ENCODE assay signal across 15 cellular contexts in genomic region chr3:134346744-134347143, GRCh38. TPM values are rescaled to one million over a fixed set of nuclear protein-coding genes. Genes with fewer than 3 reads are reported as not detected.
A peak's percentile ranks its signal among the peaks of the same experiment; 100 is the strongest.
DNase-seq lines count a peak whose midpoint lies in the region; TF ChIP-seq lines count a peak whose summit lies in the region.
"Had no signal": no experiment of that assay in that cellular context is flagged by ENCODE, and none has a peak within 500 bp of the region (broad histone marks: within the 10 kb centered on the region; RNA-seq: fewer than 3 reads in every experiment).

No MANE protein-coding gene starts in this region.

- H3F3A ChIP-seq in GM23248 (ENCODE audit: insufficient read depth), result peaks cover 25% of the 10 kb centered on the region

- H3K9me2 ChIP-seq in GM23248 (ENCODE audit: insufficient read depth), result no peaks in the 10 kb centered on the region

- H3K9me3 ChIP-seq in GM23248 (ENCODE audit: low read depth), result no peaks in the 10 kb centered on the region
- peaks cover 0 to 9% (median 6%) of the 10 kb centered on the region in 5 donors for H3K9me3 ChIP-seq in subcutaneous abdominal adipose tissue (ENCODE audit: control insufficient read depth in 5 of 5, low read length in 5 of 5)
- H3K9me3 ChIP-seq: BE2C had no signal

- H4K20me1 ChIP-seq in GM23248 (ENCODE audit: insufficient read depth), result no peaks in the 10 kb centered on the region

- H3K27me3 ChIP-seq in GM23248 (replicated peaks; ENCODE audit: insufficient read depth), result no peaks in the 10 kb centered on the region
- no peaks in the 10 kb centered on the region for H3K27me3 ChIP-seq in subcutaneous abdominal adipose tissue (ENCODE audit: control insufficient read depth in 5 of 5, insufficient read depth in 4 of 5, low read length in 5 of 5)
- H3K27me3 ChIP-seq: BE2C had no signal

- DNase-seq in EH (ENCODE audit: low read depth) (peak; percentile 32), GM23248 (peak; percentile 33), coronary artery (ENCODE audit: low spot score) (no peak), COLO829 (ENCODE audit: low spot score) (no peak)
- no peak for DNase-seq in activated CD4-positive, alpha-beta T cell treated with anti-CD3 and anti-CD28 coated beads, Interleukin-2, amount 50 U/mL, for 1 hour
- no peak for DNase-seq in effector CD4-positive, alpha-beta T cell
- DNase-seq: BE2C; C1 segment of cervical spinal cord; CD4-positive, CD25-positive, alpha-beta regulatory T cell; DMS153; DMS79; HCEC 1CT had no signal

- no peaks in the 10 kb centered on the region for H3K79me2 ChIP-seq in GM23248 (ENCODE audit: insufficient read depth)

- peaks cover 18% of the 10 kb centered on the region for H3K4me1 ChIP-seq in GM23248 (ENCODE audit: insufficient read depth)
- peaks cover 3 to 47% (median 28%) of the 10 kb centered on the region in 5 donors for H3K4me1 ChIP-seq in subcutaneous abdominal adipose tissue (ENCODE audit: control insufficient read depth in 5 of 5, insufficient read depth in 5 of 5, low read length in 5 of 5)
- H3K4me1 ChIP-seq: BE2C had no signal

- TF ChIP-seq CTCF in coronary artery (IDR thresholded peaks at IDR 0.05), result no peak

- H3K27ac ChIP-seq in GM23248 (no peak overlapping the region), coronary artery (peak overlapping the region; percentile 19 to 60), subcutaneous abdominal adipose tissue (ENCODE audit: low read depth, low read length) (peak overlapping the region; percentile 9)
- H3K27ac ChIP-seq: HL-60 had no signal

- H3K4me3 ChIP-seq in GM23248, result no peak overlapping the region
- H3K4me3 ChIP-seq in coronary artery, result no peak overlapping the region
- H3K4me3 ChIP-seq in subcutaneous abdominal adipose tissue (ENCODE audit: low read depth in 1 of 5, low read length in 5 of 5), result no peak overlapping the region
- H3K4me3 ChIP-seq: GM23338 had no signal

- H2AFZ ChIP-seq in GM23248, result no peak overlapping the region
- H2AFZ ChIP-seq: GM23338 had no signal

- H3K36me3 ChIP-seq in GM23248 (ENCODE audit: low read depth), result no peaks in the 10 kb centered on the region
- peaks cover 0 to 4% (median 0%) of the 10 kb centered on the region in 5 donors for H3K36me3 ChIP-seq in subcutaneous abdominal adipose tissue (ENCODE audit: control insufficient read depth in 5 of 5, insufficient read depth in 5 of 5, low read length in 5 of 5)
- H3K36me3 ChIP-seq: BE2C had no signal

- WGBS in GM23248 (ENCODE audit: low coverage in 1 of 2, low lambda C conversion rate in 2 of 2, missing lambda C conversion rate in 2 of 2), 2 experiments, result 97 to 100% methylated on average over 1 of the region's 1 CpG

- H3K4me2 ChIP-seq in GM23248 (ENCODE audit: unreplicated experiment), result no peak overlapping the region
- H3K4me2 ChIP-seq: GM23338 had no signal

- H3K9ac ChIP-seq in GM23248 (no peak overlapping the region), subcutaneous abdominal adipose tissue (ENCODE audit: low read length in 5 of 5) (no peak overlapping the region)

- in situ Hi-C loops in GM23248 (cut with MboI), result no loop called here

RNA-seq across cellular contexts. Expression of gene AMOTL2, which starts 27.5 kb away (rescaled TPM):
- total RNA-seq in GM23248 (2014; rRNA removed; shearing (Covaris generic)), result 336 and 347 TPM in 2 replicates
- polyA plus RNA-seq in GM23248 (2016; fragmentation: Nextera tagmentation; extraction: Ambion mirVana), result 156 TPM in 2 replicates
- total RNA-seq: CD4-positive, CD25-positive, alpha-beta regulatory T cell had no signal
- polyA plus RNA-seq: CD4-positive, CD25-positive, alpha-beta regulatory T cell had no signal

Comparison
In these comparisons a context has a peak if more than half of its experiments do, and no peak if none do; other contexts are left out.
1. DNase-seq: peak in EH (single experiment) and GM23248 (single experiment); none in coronary artery (single experiment), activated CD4-positive, alpha-beta T cell treated with anti-CD3 and anti-CD28 coated beads, Interleukin-2, amount 50 U/mL, for 1 hour (single experiment), effector CD4-positive, alpha-beta T cell (single experiment) and COLO829 (single experiment).